8 cellular contexts compared by ENCODE assay signal in the genomic region with DNA sequence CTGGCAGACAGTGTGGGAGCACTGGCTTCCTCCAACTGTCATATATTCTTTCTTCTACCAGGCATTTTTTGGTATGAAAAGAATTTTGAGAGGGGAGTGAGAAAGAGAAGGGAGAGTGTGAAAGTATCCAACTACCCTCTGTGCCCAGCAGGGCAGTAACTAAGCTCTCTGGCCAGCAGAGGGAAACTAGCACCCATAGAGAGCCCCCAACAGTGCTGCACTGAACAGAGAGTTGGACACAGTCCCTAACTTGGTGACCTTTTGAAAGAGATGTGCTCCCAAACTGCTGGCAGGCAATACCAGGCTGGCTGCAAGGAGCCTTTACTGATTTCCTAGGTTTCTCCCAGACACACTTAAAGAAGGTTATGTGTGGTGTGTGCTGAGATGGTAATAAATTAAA.
DNase-seq lines count a peak whose midpoint lies in the region; ATAC-seq and TF ChIP-seq lines count a peak whose summit lies in the region.

No MANE protein-coding gene starts in this region.

- no peak overlapping the region for H3K9ac ChIP-seq in HCT116 (ENCODE audit: low read length)

- H3K36me3 ChIP-seq in HCT116 (ENCODE audit: control insufficient read depth in 1 of 2, insufficient read depth in 2 of 2, low read length in 2 of 2) (no peaks in the 10 kb centered on the region), brain microvascular endothelial cell (replicated peaks) (no peaks in the 10 kb centered on the region), left lung (no peaks in the 10 kb centered on the region)

- H3K4me3 ChIP-seq in HCT116 (replicated peaks in 1 of 2; ENCODE audit: low read depth in 1 of 2, low read length in 2 of 2) (no peak overlapping the region), brain microvascular endothelial cell (ENCODE audit: low read depth, low read length) (no peak overlapping the region), left lung (no peak overlapping the region)

- H3K27ac ChIP-seq in 22Rv1: no peak overlapping the region
- H3K27ac ChIP-seq in HCT116 (ENCODE audit: low read depth, low read length): no peak overlapping the region
- H3K27ac ChIP-seq in brain microvascular endothelial cell: no peak overlapping the region
- no peak overlapping the region for H3K27ac ChIP-seq in left lung

- H3K4me1 ChIP-seq in HCT116 (ENCODE audit: control insufficient read depth in 1 of 2, insufficient read depth in 2 of 2, low read length in 2 of 2): peaks cover 3 to 9% of the 10 kb centered on the region in 2 experiments; a peak in 3 of 4 replicates
- peaks cover 0 to 3% of the 10 kb centered on the region in 2 donors for H3K4me1 ChIP-seq in left lung

- H3K36me3 Mint-ChIP-seq in activated T-helper 17 cell treated with anti-CD3 and anti-CD28 coated beads, Interleukin-2, amount 50 U/mL, for 72 hours (ENCODE audit: low read depth): no peaks in the 10 kb centered on the region

- H3K4me2 ChIP-seq in HCT116 (ENCODE audit: low read length): peak overlapping the region; percentile 36; the same call in 1 of the 2 replicates

- TF ChIP-seq CTCF in 22Rv1 (IDR thresholded peaks at IDR 0.05) (peak; percentile 21), HCT116 (IDR thresholded peaks at IDR 0.05 in 2 of 3, conservative IDR thresholded peaks at IDR 0.05 in 1 of 3; ENCODE audit: borderline replicate concordance in 1 of 3, insufficient read depth in 1 of 3, low read depth in 2 of 3, low read length in 2 of 3) (peak in 2 of 3 experiments; percentile 60 to 65; a peak in 4 of 6 replicates), brain microvascular endothelial cell (IDR thresholded peaks at IDR 0.05; ENCODE audit: low read depth, low read length, missing control alignments) (peak; percentile 64), left lung (IDR thresholded peaks at IDR 0.05) (no peak)

- H3K27ac Mint-ChIP-seq in activated T-helper 17 cell treated with anti-CD3 and anti-CD28 coated beads, Interleukin-2, amount 50 U/mL, for 72 hours: no peak overlapping the region

- H4K20me1 ChIP-seq in HCT116 (ENCODE audit: insufficient read depth): no peaks in the 10 kb centered on the region

- TF ChIP-seq RAD21 in HCT116 (IDR thresholded peaks at IDR 0.05; ENCODE audit: low read depth): peak; percentile 58

- H3K27me3 Mint-ChIP-seq in activated T-helper 17 cell treated with anti-CD3 and anti-CD28 coated beads, Interleukin-2, amount 50 U/mL, for 72 hours: no peaks in the 10 kb centered on the region

- no peaks in the 10 kb centered on the region for H3K79me2 ChIP-seq in HCT116 (ENCODE audit: insufficient read depth, low read length)

- DNase-seq in HCT116 (ENCODE audit: low read depth, low spot score) (no peak), brain microvascular endothelial cell (peak; percentile 18), left lung (no peak), NCI-H1105 treated with DMSO at 0.1 percent for 48 hours (lab: John Stamatoyannopoulos, UW) (no peak)
- no peak for DNase-seq in stimulated activated naive CD4-positive, alpha-beta T cell (lab: John Stamatoyannopoulos, UW)

- H3K9me3 ChIP-seq in HCT116 (ENCODE audit: control insufficient read depth in 1 of 2, insufficient read depth in 1 of 2, low read depth in 1 of 2, low read length in 2 of 2) (no peaks in the 10 kb centered on the region), left lung (no peaks in the 10 kb centered on the region)

- 0 out of 2 replicates have a peak, but pooled peaks cover 3% of the 10 kb centered on the region for H3K9me2 ChIP-seq in HCT116 (ENCODE audit: insufficient read depth)

- H3K4me3 Mint-ChIP-seq in activated T-helper 17 cell treated with anti-CD3 and anti-CD28 coated beads, Interleukin-2, amount 50 U/mL, for 72 hours: no peak overlapping the region

- peak; percentile 98 for ATAC-seq in HCT116
- peak; percentile 64 for ATAC-seq in left lung
- no peak for ATAC-seq in HG02588 (IDR thresholded peaks at IDR 0.05; ENCODE audit: unreplicated experiment)
- ATAC-seq in activated T-helper 17 cell treated with anti-CD3 and anti-CD28 coated beads, Interleukin-2, amount 50 U/mL, for 72 hours (replicated peaks): no peak

- RAD21 ChIA-PET in HCT116 (lab: Charles Lee; ENCODE audit: low non-redundant PET in 1 of 2, low total read pairs in 2 of 2, uncharacterized antibody in 2 of 2, unreplicated experiment in 2 of 2): no interaction called here

- no peaks in the 10 kb centered on the region for H3K4me1 Mint-ChIP-seq in activated T-helper 17 cell treated with anti-CD3 and anti-CD28 coated beads, Interleukin-2, amount 50 U/mL, for 72 hours

- intact Hi-C loops in HCT116 (cut with micrococcal nuclease): loop anchor here (5.0 to 10.0 kb wide), 3 partner anchors 65 to 347 kb away; no protein-coding TSS in a partner anchor
- intact Hi-C loops in left lung (cut with DNase I): no loop called here

- H3K9me3 Mint-ChIP-seq in activated T-helper 17 cell treated with anti-CD3 and anti-CD28 coated beads, Interleukin-2, amount 50 U/mL, for 72 hours: no peaks in the 10 kb centered on the region

- CTCF ChIA-PET in HCT116 (lab: Charles Lee): no interaction called here

- H2AFZ ChIP-seq in HCT116 (ENCODE audit: low read depth, low read length, poor library complexity, severe bottlenecking): no peak overlapping the region

- in situ Hi-C loops in brain microvascular endothelial cell (cut with HindIII; ENCODE audit: low pct_ligation_motif_present, low sequenced_read_pairs): no loop called here

- TF ChIP-seq POLR2A in HCT116 (IDR thresholded peaks at IDR 0.05; ENCODE audit: borderline replicate concordance, extremely low read depth, insufficient read depth, insufficient read length): no peak

- H3K27me3 ChIP-seq in HCT116 (ENCODE audit: insufficient read depth, low read length) (no peaks in the 10 kb centered on the region), brain microvascular endothelial cell (replicated peaks) (no peaks in the 10 kb centered on the region), left lung (no peaks in the 10 kb centered on the region)

- BruUV-seq in HCT116 (replicated peaks; lab: Mats Ljungman, UMichigan): no TSS peak

- POLR2A ChIA-PET in HCT116 (lab: Charles Lee): no interaction called here

TF ChIP-seq in HCT116, 20 proteins besides CTCF, POLR2A, EP300 and RAD21:
- TF ChIP-seq SRF (IDR thresholded peaks at IDR 0.05; ENCODE audit: low read depth) (no peak), TCF7L2 (IDR thresholded peaks at IDR 0.05; ENCODE audit: borderline replicate concordance, extremely low read depth, insufficient read depth, insufficient read length) (peak; percentile 10)

Comparison
In these comparisons a context has a peak if more than half of its experiments do, and no peak if none do; other contexts are left out.
1. CTCF ChIP-seq: peak in 22Rv1 (single experiment), HCT116 (2 of 3) and brain microvascular endothelial cell (single experiment); none in left lung (0 of 2).
2. ATAC-seq: peak in HCT116 (single experiment) and left lung (single experiment); none in HG02588 (single experiment) and activated T-helper 17 cell treated with anti-CD3 and anti-CD28 coated beads, Interleukin-2, amount 50 U/mL, for 72 hours (single experiment).